17 cellular contexts compared by ENCODE assay signal in the genomic region with DNA sequence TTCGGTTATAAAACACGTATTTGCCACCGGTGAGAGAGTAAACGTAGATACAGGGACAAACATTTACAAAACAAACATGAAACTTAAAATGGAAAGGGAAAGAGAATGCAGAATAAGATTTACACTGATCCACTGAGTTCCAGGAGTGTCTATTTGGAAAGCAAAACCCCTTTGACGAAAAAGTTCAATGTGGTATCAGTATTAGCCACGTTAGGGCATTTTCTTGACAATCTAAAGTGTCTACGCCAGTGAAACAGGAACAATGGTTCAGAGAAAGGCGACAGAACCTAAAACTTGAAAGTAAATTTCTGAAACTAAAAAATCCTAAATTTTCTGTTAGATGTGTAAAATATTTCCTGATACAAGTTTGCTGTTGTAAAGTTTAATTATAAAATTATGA.
DNase-seq lines count a peak whose midpoint lies in the region; ATAC-seq and TF ChIP-seq lines count a peak whose summit lies in the region.
"Had no signal": no experiment of that assay in that cellular context is flagged by ENCODE, and none has a peak within 500 bp of the region (broad histone marks: within the 10 kb centered on the region; RNA-seq: fewer than 3 reads in every experiment).

No MANE protein-coding gene starts in this region.

- intact Hi-C loops in IMR-90 (cut with micrococcal nuclease), result no loop called here

- CTCF ChIA-PET in IMR-90 (lab: Yijun Ruan, JAX), result no interaction called here

- no peak overlapping the region; a peak in 1 of 4 replicates for H4K8ac ChIP-seq in IMR-90 (ENCODE audit: low read depth in 2 of 2, low read length in 2 of 2)

- H3K27me3 ChIP-seq in IMR-90 (ENCODE audit: control insufficient read depth, insufficient read depth, low read length), result no peaks in the 10 kb centered on the region
- H3K27me3 ChIP-seq: BLaER1 had no signal

- BruUV-seq in IMR-90 (replicated peaks; lab: Mats Ljungman, UMichigan), result no TSS peak

- no peaks in the 10 kb centered on the region for H3K79me1 ChIP-seq in IMR-90 (ENCODE audit: low read depth in 1 of 2, low read length in 2 of 2)

- H2AK9ac ChIP-seq in IMR-90 (replicated peaks; ENCODE audit: low read depth, low read length, poor library complexity), result no peak overlapping the region

- H2BK120ac ChIP-seq in IMR-90 (ENCODE audit: low read depth, low read length), result peak overlapping the region; percentile 41; the same call in 1 of the 2 replicates

- no peak overlapping the region for H3K4ac ChIP-seq in IMR-90 (ENCODE audit: low read depth, low read length)

- WGBS in IMR-90 (ENCODE audit: extremely low coverage in 2 of 2, insufficient read length in 1 of 2), 2 experiments, result no CpG with 5 or more reads among the region's 8 CpGs

- no peak overlapping the region for H2AK5ac ChIP-seq in IMR-90 (ENCODE audit: low read depth, low read length)

- no peak overlapping the region for H2BK20ac ChIP-seq in IMR-90 (ENCODE audit: low read depth, low read length)

- no peaks in the 10 kb centered on the region for H3K9me3 ChIP-seq in IMR-90 (ENCODE audit: control insufficient read depth, insufficient read depth, low read length)
- H3K9me3 ChIP-seq: BLaER1, Caco-2, HAP-1 had no signal

- H3K9ac ChIP-seq in IMR-90 (ENCODE audit: low read depth, low read length), result no peak overlapping the region
- H3K9ac ChIP-seq: BLaER1, GM23248 had no signal

- H3K23ac ChIP-seq in IMR-90 (ENCODE audit: low read depth, low read length), result no peak overlapping the region

- ATAC-seq in GM21786 (IDR thresholded peaks at IDR 0.05; ENCODE audit: unreplicated experiment), result peak; percentile 48
- no peak for ATAC-seq in IMR-90 (ENCODE audit: low read depth)
- no peak for ATAC-seq in GM21447 (IDR thresholded peaks at IDR 0.05; ENCODE audit: unreplicated experiment)
- ATAC-seq in HG03045 (IDR thresholded peaks at IDR 0.05; ENCODE audit: unreplicated experiment), result no peak
- ATAC-seq: CD8-positive, alpha-beta T cell had no signal

- TF ChIP-seq CTCF in GM12865 (IDR thresholded peaks at IDR 0.05; ENCODE audit: insufficient read depth, low read depth, low read length, missing control alignments) (no peak), IMR-90 (conservative IDR thresholded peaks at IDR 0.05; ENCODE audit: low read depth, low read length) (no peak)

- DNase-seq in GM12865 (ENCODE audit: low read depth) (peak; percentile 54), IMR-90 (no peak), NCI-H524 (lab: John Stamatoyannopoulos, UW) (no peak)
- DNase-seq: Caco-2; CD4-positive, CD25-positive, alpha-beta regulatory T cell; CD8-positive, alpha-beta T cell; DMS153; DND-41; GM23248; HFFc6 had no signal

- H3K4me3 ChIP-seq in GM12865 (ENCODE audit: low read depth, low read length) (no peak overlapping the region), IMR-90 (ENCODE audit: insufficient read depth, low read depth, low read length) (no peak overlapping the region)
- H3K4me3 ChIP-seq: BLaER1, GM23248, HAP-1 had no signal

- no peak for TF ChIP-seq POLR2A in IMR-90 (IDR thresholded peaks at IDR 0.05; ENCODE audit: low read depth, low read length)

- dilution Hi-C loops in IMR-90 (cut with HindIII; ENCODE audit: low sequenced_read_pairs, unreplicated experiment), result no loop called here

- H2AFZ ChIP-seq in IMR-90 (replicated peaks; ENCODE audit: low read length, poor library complexity), result no peak overlapping the region
- H2AFZ ChIP-seq: GM23248 had no signal

- H3K56ac ChIP-seq in IMR-90 (ENCODE audit: extremely low read depth, insufficient read depth, low read length), result no peak overlapping the region

- H2BK15ac ChIP-seq in IMR-90 (ENCODE audit: low read depth, low read length), result no peak overlapping the region; the same call in 2 of the 3 replicates

- peaks cover 11% of the 10 kb centered on the region for H3K4me1 ChIP-seq in IMR-90 (ENCODE audit: control insufficient read depth, insufficient read depth, low read length)
- H3K4me1 ChIP-seq: BLaER1, Caco-2 had no signal

- H3K9me1 ChIP-seq in IMR-90 (ENCODE audit: insufficient read depth, low read length), result peaks cover 7% of the 10 kb centered on the region

- H4K91ac ChIP-seq in IMR-90 (ENCODE audit: insufficient read depth, low read depth, low read length), result no peak overlapping the region

- no peak for TF ChIP-seq RAD21 in IMR-90 (IDR thresholded peaks at IDR 0.05; ENCODE audit: low read length)

- no peaks in the 10 kb centered on the region for H3K36me3 ChIP-seq in IMR-90 (ENCODE audit: control insufficient read depth, insufficient read depth, low read length)
- H3K36me3 ChIP-seq: BLaER1, HAP-1 had no signal

- H4K20me1 ChIP-seq in IMR-90 (ENCODE audit: insufficient read depth, low read length), result no peaks in the 10 kb centered on the region
- H4K20me1 ChIP-seq: BLaER1 had no signal

- in situ Hi-C loops in IMR-90 (cut with MboI; ENCODE audit: low sequenced_read_pairs), result no loop called here

- no peak overlapping the region for H3K14ac ChIP-seq in IMR-90 (replicated peaks; ENCODE audit: low read depth, low read length)

- H2BK5ac ChIP-seq in IMR-90 (ENCODE audit: low read depth, low read length, poor library complexity, severe bottlenecking), result no peak overlapping the region

- no peak overlapping the region for H4K5ac ChIP-seq in IMR-90 (ENCODE audit: low read depth, low read length)

- POLR2A ChIA-PET in IMR-90 (lab: Charles Lee; ENCODE audit: unreplicated experiment), result no interaction called here

- H3K18ac ChIP-seq in IMR-90 (ENCODE audit: low read depth, low read length), result no peak overlapping the region; the same call in 1 of the 2 replicates

- no peak overlapping the region for H3K27ac ChIP-seq in IMR-90 (ENCODE audit: insufficient read depth, low read length)
- H3K27ac ChIP-seq: 22Rv1, BLaER1, C4-2B, GM23248 had no signal

- no peak overlapping the region for H3K4me2 ChIP-seq in IMR-90 (ENCODE audit: low read depth, low read length)
- H3K4me2 ChIP-seq: BLaER1 had no signal

TF ChIP-seq in IMR-90, 13 proteins besides CTCF, POLR2A, EP300 and RAD21:
- no peak for TF ChIP-seq SMC3 (IDR thresholded peaks at IDR 0.05; ENCODE audit: low read depth, low read length)
- TF ChIP-seq MXI1 (IDR thresholded peaks at IDR 0.05; ENCODE audit: borderline replicate concordance, low read depth, low read length), result no peak
- TF ChIP-seq, protein P1, sequence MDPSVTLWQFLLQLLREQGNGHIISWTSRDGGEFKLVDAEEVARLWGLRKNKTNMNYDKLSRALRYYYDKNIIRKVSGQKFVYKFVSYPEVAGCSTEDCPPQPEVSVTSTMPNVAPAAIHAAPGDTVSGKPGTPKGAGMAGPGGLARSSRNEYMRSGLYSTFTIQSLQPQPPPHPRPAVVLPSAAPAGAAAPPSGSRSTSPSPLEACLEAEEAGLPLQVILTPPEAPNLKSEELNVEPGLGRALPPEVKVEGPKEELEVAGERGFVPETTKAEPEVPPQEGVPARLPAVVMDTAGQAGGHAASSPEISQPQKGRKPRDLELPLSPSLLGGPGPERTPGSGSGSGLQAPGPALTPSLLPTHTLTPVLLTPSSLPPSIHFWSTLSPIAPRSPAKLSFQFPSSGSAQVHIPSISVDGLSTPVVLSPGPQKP (IDR thresholded peaks at IDR 0.05; ENCODE audit: borderline replicate concordance, low read depth, low read length), result no peak
- no peak for TF ChIP-seq FOS (IDR thresholded peaks at IDR 0.05; ENCODE audit: low read depth, low read length)
- TF ChIP-seq NFE2L2 (IDR thresholded peaks at IDR 0.05; ENCODE audit: low read depth, low read length), result no peak
TF ChIP-seq in IMR-90: peak in this region for 0.
